ENCODE assay signal across 23 cellular contexts in genomic region chrX:44096666-44097065, GRCh38.
"Had no signal": no experiment of that assay in that cellular context is flagged by ENCODE, and none has a peak within 500 bp of the region (broad histone marks: within the 10 kb centered on the region; RNA-seq: fewer than 3 reads in every experiment).

No MANE protein-coding gene starts in this region.

- DNase-seq: stimulated activated CD4-positive, alpha-beta T cell treated with anti-CD3 and anti-CD28 coated beads, Interleukin-2, amount 100 ng/mL, for 48 hours; stimulated activated CD4-positive, alpha-beta T cell treated with anti-CD3 and anti-CD28 coated beads, Interleukin-4, amount 100 ng/mL, for 1 hour; stimulated activated CD4-positive, alpha-beta T cell treated with anti-CD3 and anti-CD28 coated beads, Interleukin-4, amount 100 ng/mL, for 24 hours; stimulated activated CD4-positive, alpha-beta T cell treated with anti-CD3 and anti-CD28 coated beads, Interleukin-4, amount 100 ng/mL, for 4 hours; stimulated activated CD8-positive, alpha-beta memory T cell treated with anti-CD3 and anti-CD28 coated beads, Interleukin-4, amount 100 ng/mL, for 48 hours; stimulated activated naive B cell treated with anti-CD40 and anti-IgM and Interleukin-4, amounts not matched to agents 10 μg/mL and 1 μg/mL and 100 μg/mL, for 72 hours; stimulated activated naive CD4-positive, alpha-beta T cell; stimulated activated naive CD4-positive, alpha-beta T cell treated with Interleukin-2 at 50 U/mL for 16 hours; stimulated activated naive CD8-positive, alpha-beta T cell treated with anti-CD3 and anti-CD28 coated beads, Interleukin-15, amount 100 ng/mL, for 72 hours; stimulated activated naive CD8-positive, alpha-beta T cell treated with anti-CD3 and anti-CD28 coated beads, Interleukin-15, Interleukin-2, amounts not matched to agents 100 U/mL and 50 U/mL, for 24 hours; stomach; substantia nigra; testis; thyroid gland; tibial artery; transverse colon; trophoblast cell; upper lobe of left lung; upper lobe of right lung; uterus had no signal

- H3K27ac ChIP-seq: stomach, suprapubic skin, testis, thoracic aorta, thyroid gland, tibial artery, tibial nerve, transverse colon, upper lobe of left lung, upper lobe of right lung, uterus had no signal

- H3K9me3 ChIP-seq: stomach, suprapubic skin, testis, thoracic aorta, thyroid gland, tibial artery, tibial nerve, transverse colon, upper lobe of left lung, upper lobe of right lung, uterus had no signal

- H3K4me1 ChIP-seq: stomach, suprapubic skin, testis, thyroid gland, tibial artery, tibial nerve, transverse colon, upper lobe of left lung, upper lobe of right lung, uterus had no signal

- H3K4me3 ChIP-seq: stomach, suprapubic skin, testis, thoracic aorta, thyroid gland, tibial artery, tibial nerve, transverse colon, upper lobe of left lung, upper lobe of right lung, uterus had no signal

- H3K27me3 ChIP-seq: suprapubic skin, testis, thyroid gland, tibial artery, transverse colon, upper lobe of left lung, upper lobe of right lung, uterus had no signal

- H3K36me3 ChIP-seq: stomach, suprapubic skin, thoracic aorta, thyroid gland, tibial artery, tibial nerve, transverse colon, upper lobe of left lung, upper lobe of right lung, uterus had no signal
